ENCODE assay signal across 8 cellular contexts in the genomic region with DNA sequence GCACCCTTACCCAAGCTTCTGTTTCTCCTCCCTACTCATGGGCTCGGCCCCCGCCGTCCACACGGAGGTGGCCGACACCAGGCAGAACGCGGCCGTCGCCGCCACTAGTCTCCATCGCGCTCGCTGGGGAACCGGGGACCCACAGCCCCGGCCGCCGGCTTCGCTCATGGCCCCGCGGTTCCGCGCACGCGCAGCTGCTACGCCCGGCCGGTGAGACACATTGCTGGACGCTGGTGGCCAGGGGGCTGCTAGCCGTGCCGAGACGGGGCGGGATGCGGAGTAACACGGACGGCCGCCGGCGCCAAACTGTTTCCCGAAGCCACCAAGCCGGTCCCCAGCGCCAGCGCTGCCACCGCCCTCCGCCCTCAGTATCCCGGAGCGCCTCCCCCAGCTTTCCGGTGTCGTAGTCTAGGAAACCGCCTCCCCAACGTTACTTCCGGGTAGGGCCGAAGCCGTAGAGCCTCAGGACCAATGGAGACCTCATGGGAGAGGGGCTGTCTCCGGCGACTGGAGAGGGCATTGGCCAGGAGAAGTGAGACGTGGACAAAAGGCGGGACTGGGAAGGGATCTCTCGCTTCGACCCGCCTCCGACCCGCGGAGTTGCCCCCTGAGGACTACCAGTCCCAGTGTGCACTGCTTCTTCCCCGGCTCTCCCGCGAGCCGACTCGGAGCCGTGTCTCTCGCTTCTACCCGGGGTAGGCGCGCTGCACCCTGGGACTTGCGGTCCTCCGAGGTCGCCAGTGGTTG. TPM values are rescaled to one million over a fixed set of nuclear protein-coding genes. Genes with fewer than 3 reads are reported as not detected.
DNase-seq lines count a peak whose midpoint lies in the region; ATAC-seq and TF ChIP-seq lines count a peak whose summit lies in the region.

A gene with protein sequence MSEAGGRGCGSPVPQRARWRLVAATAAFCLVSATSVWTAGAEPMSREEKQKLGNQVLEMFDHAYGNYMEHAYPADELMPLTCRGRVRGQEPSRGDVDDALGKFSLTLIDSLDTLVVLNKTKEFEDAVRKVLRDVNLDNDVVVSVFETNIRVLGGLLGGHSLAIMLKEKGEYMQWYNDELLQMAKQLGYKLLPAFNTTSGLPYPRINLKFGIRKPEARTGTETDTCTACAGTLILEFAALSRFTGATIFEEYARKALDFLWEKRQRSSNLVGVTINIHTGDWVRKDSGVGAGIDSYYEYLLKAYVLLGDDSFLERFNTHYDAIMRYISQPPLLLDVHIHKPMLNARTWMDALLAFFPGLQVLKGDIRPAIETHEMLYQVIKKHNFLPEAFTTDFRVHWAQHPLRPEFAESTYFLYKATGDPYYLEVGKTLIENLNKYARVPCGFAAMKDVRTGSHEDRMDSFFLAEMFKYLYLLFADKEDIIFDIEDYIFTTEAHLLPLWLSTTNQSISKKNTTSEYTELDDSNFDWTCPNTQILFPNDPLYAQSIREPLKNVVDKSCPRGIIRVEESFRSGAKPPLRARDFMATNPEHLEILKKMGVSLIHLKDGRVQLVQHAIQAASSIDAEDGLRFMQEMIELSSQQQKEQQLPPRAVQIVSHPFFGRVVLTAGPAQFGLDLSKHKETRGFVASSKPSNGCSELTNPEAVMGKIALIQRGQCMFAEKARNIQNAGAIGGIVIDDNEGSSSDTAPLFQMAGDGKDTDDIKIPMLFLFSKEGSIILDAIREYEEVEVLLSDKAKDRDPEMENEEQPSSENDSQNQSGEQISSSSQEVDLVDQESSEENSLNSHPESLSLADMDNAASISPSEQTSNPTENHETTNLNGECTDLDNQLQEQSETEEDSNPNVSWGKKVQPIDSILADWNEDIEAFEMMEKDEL (minus strand): TSS at position 380 of the 747 bp plus-strand sequence. CDS start 212 bp downstream, at position 168.

- H3K27me3 ChIP-seq in Karpas-422 (ENCODE audit: low read length) = no peaks in the 10 kb centered on the region
- no peaks in the 10 kb centered on the region for H3K27me3 ChIP-seq in esophagus muscularis mucosa
- H3K27me3 ChIP-seq in muscle layer of duodenum (ENCODE audit: low read depth, low read length) = no peaks in the 10 kb centered on the region

- intact Hi-C loops in esophagus muscularis mucosa (cut with DNase I) = no loop called here

- H3K4me1 ChIP-seq in Karpas-422 (ENCODE audit: low read length) (peaks cover 23% of the 10 kb centered on the region), esophagus muscularis mucosa (peaks cover 16 to 32% (median 22%) of the 10 kb centered on the region in 4 donors), muscle layer of duodenum (ENCODE audit: control insufficient read depth in 1 of 2, insufficient read depth in 2 of 2, low read length in 2 of 2) (peaks cover 8 to 18% of the 10 kb centered on the region in 2 donors)

- H3K9ac ChIP-seq in Karpas-422 (ENCODE audit: low read length) = peak within 1 kb of the TSS; percentile 82

- WGBS in esophagus muscularis mucosa = 0% methylated on average over 41 of the region's 76 CpGs

- no peaks in the 10 kb centered on the region for H3K36me3 ChIP-seq in Karpas-422 (ENCODE audit: insufficient read depth, low read length)
- H3K36me3 ChIP-seq in esophagus muscularis mucosa = no peaks in the 10 kb centered on the region
- no peaks in the 10 kb centered on the region for H3K36me3 ChIP-seq in muscle layer of duodenum (ENCODE audit: control insufficient read depth in 1 of 2, insufficient read depth in 2 of 2, low read length in 2 of 2)

- TF ChIP-seq EP300 in esophagus muscularis mucosa (IDR thresholded peaks at IDR 0.05) = no peak

- peak within 1 kb of the TSS; percentile 19 for H2AFZ ChIP-seq in Karpas-422 (ENCODE audit: low read length)

- peak; percentile 93 for ATAC-seq in GM21825 (IDR thresholded peaks at IDR 0.05; ENCODE audit: unreplicated experiment)

- peak within 1 kb of the TSS; percentile 54 for H3K27ac ChIP-seq in Karpas-422 (ENCODE audit: low read length)
- H3K27ac ChIP-seq in esophagus muscularis mucosa (replicated peaks in 1 of 4) = peak within 1 kb of the TSS; percentile 87 to 96 (median 92)
- H3K27ac ChIP-seq in muscle layer of duodenum (ENCODE audit: low read length) = peak within 1 kb of the TSS; percentile 92

- no peaks in the 10 kb centered on the region for H3K9me2 ChIP-seq in Karpas-422 (replicated peaks; ENCODE audit: insufficient read depth, low read length)

- peaks cover 43% of the 10 kb centered on the region for H3K79me2 ChIP-seq in Karpas-422 (ENCODE audit: low read length)

- H3K4me3 ChIP-seq in Karpas-422 (ENCODE audit: low read length) (peak within 1 kb of the TSS; percentile 88), esophagus muscularis mucosa (peak within 1 kb of the TSS; percentile 74 to 95 (median 92)), muscle layer of duodenum (ENCODE audit: low read depth in 1 of 2, low read length in 2 of 2) (peak within 1 kb of the TSS; percentile 92 to 96)

- peak; percentile 95 for TF ChIP-seq POLR2A in esophagus muscularis mucosa (IDR thresholded peaks at IDR 0.05; ENCODE audit: low read depth)

- DNase-seq in DMS79 treated with DMSO at 0.1 percent for 48 hours (lab: John Stamatoyannopoulos, UW) = peak; percentile 98
- peak; percentile 99 for DNase-seq in Karpas-422
- peak; percentile 99 for DNase-seq in RKO (ENCODE audit: low spot score)
- peak; percentile 95 for DNase-seq in activated T-helper 1 cell treated with Interleukin-2 at 50 U/mL for 16 hours (ENCODE audit: low read depth)
- peak; percentile 99 for DNase-seq in esophagus muscularis mucosa (ENCODE audit: extremely low spot score)
- peak; percentile 97 to 99 for DNase-seq in stimulated activated CD8-positive, alpha-beta memory T cell treated with anti-CD3 and anti-CD28 coated beads, Interleukin-7, amount 100 ng/mL, for 4 hours (ENCODE audit: low read depth in 2 of 2)

- no peak for TF ChIP-seq CTCF in esophagus muscularis mucosa (IDR thresholded peaks at IDR 0.05)

- peak within 1 kb of the TSS; percentile 78 for H3K4me2 ChIP-seq in Karpas-422 (ENCODE audit: low read depth, low read length, poor library complexity, severe bottlenecking)

- no peaks in the 10 kb centered on the region for H4K20me1 ChIP-seq in Karpas-422 (ENCODE audit: insufficient read depth, low read depth, low read length)

- H3K9me3 ChIP-seq in Karpas-422 (ENCODE audit: low read length) (no peaks in the 10 kb centered on the region), esophagus muscularis mucosa (no peaks in the 10 kb centered on the region), muscle layer of duodenum (ENCODE audit: control insufficient read depth in 1 of 2, low read length in 2 of 2) (no peaks in the 10 kb centered on the region)

RNA-seq across cellular contexts. Expression of the gene that starts here (rescaled TPM):
- total RNA-seq in Karpas-422 (2014; rRNA removed; shearing (Covaris generic); ENCODE audit: low replicate concordance) = 28.9 and 49.7 TPM in 2 replicates
- 10 to 100 TPM; 28.7 to 36.1 (median 29.4) TPM for total RNA-seq in esophagus muscularis mucosa

Comparison
In these comparisons a context has a peak if more than half of its experiments do, and no peak if none do; other contexts are left out.
1. Peak in every context shown above with its lines: DNase-seq, ATAC-seq, H3K4me3 ChIP-seq and H3K27ac ChIP-seq.